Comparison of ENCODE assay signal across 8 cellular contexts in genomic region chr11:64242920-64243854, GRCh38. TPM values are rescaled to one million over a fixed set of nuclear protein-coding genes. Genes with fewer than 3 reads are reported as not detected.
DNase-seq lines count a peak whose midpoint lies in the region; ATAC-seq and TF ChIP-seq lines count a peak whose summit lies in the region.

No MANE protein-coding gene starts in this region.

- H3K27ac ChIP-seq in right atrium auricular region = peak overlapping the region; percentile 97 to 99
- H3K27ac ChIP-seq in uterus = peak overlapping the region in 1 of 2 donors; percentile 99

- H3K9me3 ChIP-seq in right atrium auricular region (no peaks in the 10 kb centered on the region), uterus (no peaks in the 10 kb centered on the region)

- TF ChIP-seq POLR2A in uterus (IDR thresholded peaks at IDR 0.05) = no peak

- H3K4me1 Mint-ChIP-seq in activated naive CD8-positive, alpha-beta T cell treated with anti-CD3 and anti-CD28 coated beads, Interleukin-2, amount 10 ng/mL, durations not matched to agents 7 days and 5 days = peaks cover 27% of the 10 kb centered on the region
- peaks cover 33% of the 10 kb centered on the region for H3K4me1 Mint-ChIP-seq in mesothelial cell of epicardium

- POLR2A ChIA-PET in activated naive CD8-positive, alpha-beta T cell treated with anti-CD3 and anti-CD28 coated beads, Interleukin-2, amount 10 ng/mL, durations not matched to agents 7 days and 5 days (lab: Charles Lee) = interaction anchor here (0.6 to 7.1 kb wide), 9 partner anchors 10 to 61 kb away, joined by 3 to 106 read pairs (median 13); partner anchors contain the start of genes ESRRA, FERMT3, NUDT22 and TRPT1

- H3K36me3 Mint-ChIP-seq in activated naive CD8-positive, alpha-beta T cell treated with anti-CD3 and anti-CD28 coated beads, Interleukin-2, amount 10 ng/mL, durations not matched to agents 7 days and 5 days = peaks cover 12% of the 10 kb centered on the region
- no peaks in the 10 kb centered on the region for H3K36me3 Mint-ChIP-seq in mesothelial cell of epicardium

- H3K4me3 ChIP-seq in right atrium auricular region (peak overlapping the region in 1 of 2 donors; percentile 85), uterus (no peak overlapping the region)

- H3K27ac Mint-ChIP-seq in activated naive CD8-positive, alpha-beta T cell treated with anti-CD3 and anti-CD28 coated beads, Interleukin-2, amount 10 ng/mL, durations not matched to agents 7 days and 5 days = peak overlapping the region; percentile 81
- peak overlapping the region; percentile 36 for H3K27ac Mint-ChIP-seq in mesothelial cell of epicardium

- ATAC-seq in left ventricle myocardium superior (no peak), GM18520 (IDR thresholded peaks at IDR 0.05; ENCODE audit: unreplicated experiment) (no peak)
- ATAC-seq in activated naive CD8-positive, alpha-beta T cell treated with anti-CD3 and anti-CD28 coated beads, Interleukin-2, amount 10 ng/mL, durations not matched to agents 7 days and 5 days (ENCODE audit: low read depth) = no peak

- H3K9me3 Mint-ChIP-seq in activated naive CD8-positive, alpha-beta T cell treated with anti-CD3 and anti-CD28 coated beads, Interleukin-2, amount 10 ng/mL, durations not matched to agents 7 days and 5 days = no peaks in the 10 kb centered on the region
- H3K9me3 Mint-ChIP-seq in mesothelial cell of epicardium = no peaks in the 10 kb centered on the region

- H3K36me3 ChIP-seq in right atrium auricular region (peaks cover 10% of the 10 kb centered on the region), uterus (no peaks in the 10 kb centered on the region)

- intact Hi-C loops in left ventricle myocardium superior (cut with micrococcal nuclease) = no loop called here
- intact Hi-C loops in uterus (cut with DNase I; ENCODE audit: low total_unique reads) = no loop called here

- DNase-seq in right atrium auricular region (ENCODE audit: low spot score) = no peak
- no peak for DNase-seq in left ventricle myocardium superior
- no peak for DNase-seq in activated naive CD8-positive, alpha-beta T cell treated with anti-CD3 and anti-CD28 coated beads, Interleukin-2, amount 10 ng/mL, durations not matched to agents 7 days and 5 days
- no peak for DNase-seq in mesothelial cell of epicardium (ENCODE audit: low spot score in 2 of 2, unreplicated experiment in 2 of 2)
- no peak for DNase-seq in hippocampal formation (lab: John Stamatoyannopoulos, UW)
- no peak for DNase-seq in NCI-H2196 (lab: John Stamatoyannopoulos, UW; ENCODE audit: unreplicated experiment)
- DNase-seq in uterus = no peak

- H3K27me3 ChIP-seq in right atrium auricular region = no peaks in the 10 kb centered on the region
- no peaks in the 10 kb centered on the region for H3K27me3 ChIP-seq in uterus

- no peak for TF ChIP-seq CTCF in right atrium auricular region (IDR thresholded peaks at IDR 0.05)
- TF ChIP-seq CTCF in mesothelial cell of epicardium (IDR thresholded peaks at IDR 0.05; ENCODE audit: unreplicated experiment) = no peak
- no peak for TF ChIP-seq CTCF in uterus (IDR thresholded peaks at IDR 0.05)

- H3K27me3 Mint-ChIP-seq in activated naive CD8-positive, alpha-beta T cell treated with anti-CD3 and anti-CD28 coated beads, Interleukin-2, amount 10 ng/mL, durations not matched to agents 7 days and 5 days = no peaks in the 10 kb centered on the region
- H3K27me3 Mint-ChIP-seq in mesothelial cell of epicardium (ENCODE audit: low read depth) = no peaks in the 10 kb centered on the region

- H3K4me3 Mint-ChIP-seq in activated naive CD8-positive, alpha-beta T cell treated with anti-CD3 and anti-CD28 coated beads, Interleukin-2, amount 10 ng/mL, durations not matched to agents 7 days and 5 days = peak overlapping the region; percentile 96
- peak overlapping the region; percentile 90 for H3K4me3 Mint-ChIP-seq in mesothelial cell of epicardium

- H3K4me1 ChIP-seq in right atrium auricular region (peaks cover 0 to 54% of the 10 kb centered on the region in 2 donors), uterus (peaks cover 0 to 14% of the 10 kb centered on the region in 2 donors)

RNA-seq across cellular contexts. Expression of gene FKBP2, which starts 2.3 kb away (rescaled TPM):
- total RNA-seq in right atrium auricular region (10 to 100 TPM; 59.1 to 83.4 TPM), left ventricle myocardium superior (50.0 TPM), mesothelial cell of epicardium (35.5 to 40.2 TPM (median 36.4 TPM) in 3 replicates), uterus (10 to 100 TPM; 22.3 to 74.0 (median 37.7) TPM)
- total RNA-seq in activated naive CD8-positive, alpha-beta T cell treated with anti-CD3 and anti-CD28 coated beads, Interleukin-2, amount 10 ng/mL, durations not matched to agents 7 days and 5 days = 10 to 100 TPM; 27.7 to 28.1 TPM

RNA-seq across cellular contexts. Expression of gene PPP1R14B, which starts 3.6 kb away (rescaled TPM):
- total RNA-seq in right atrium auricular region = 10 to 100 TPM; 76.4 to 99.2 TPM
- total RNA-seq in left ventricle myocardium superior = 132 TPM
- total RNA-seq in activated naive CD8-positive, alpha-beta T cell treated with anti-CD3 and anti-CD28 coated beads, Interleukin-2, amount 10 ng/mL, durations not matched to agents 7 days and 5 days = 100 to 1,000 TPM; 122 to 124 TPM
- total RNA-seq in mesothelial cell of epicardium = 119 to 131 TPM (median 124 TPM) in 3 replicates
- 10 to 100 TPM in 3 of 4 donors, 1 to 10 TPM in 1; 9.5 to 63.4 (median 28.3) TPM for total RNA-seq in uterus

RNA-seq across cellular contexts. Expression of gene PLCB3, which starts 8.1 kb away (rescaled TPM):
- 10 to 100 TPM in 1 of 2 donors, 1 to 10 TPM in 1; 7.5 to 15.5 TPM for total RNA-seq in right atrium auricular region
- total RNA-seq in left ventricle myocardium superior = 12.0 TPM
- 10 to 100 TPM; 18.6 to 18.9 TPM for total RNA-seq in activated naive CD8-positive, alpha-beta T cell treated with anti-CD3 and anti-CD28 coated beads, Interleukin-2, amount 10 ng/mL, durations not matched to agents 7 days and 5 days
- total RNA-seq in mesothelial cell of epicardium = 34.9 to 35.7 TPM (median 35.7 TPM) in 3 replicates
- 10 to 100 TPM in 3 of 4 donors, 1 to 10 TPM in 1; 10.0 to 39.5 (median 21.8) TPM for total RNA-seq in uterus

RNA-seq across cellular contexts. Expression of gene VEGFB, which starts 8.8 kb away (rescaled TPM):
- total RNA-seq in right atrium auricular region (100 to 1,000 TPM; 153 to 201 TPM), left ventricle myocardium superior (305 TPM), mesothelial cell of epicardium (83.2 to 90.1 TPM (median 85.8 TPM) in 3 replicates), uterus (100 to 1,000 TPM in 1 of 4 donors, 10 to 100 TPM in 3; 20.0 to 120 (median 26.0) TPM)
- total RNA-seq in activated naive CD8-positive, alpha-beta T cell treated with anti-CD3 and anti-CD28 coated beads, Interleukin-2, amount 10 ng/mL, durations not matched to agents 7 days and 5 days = 10 to 100 TPM; 93.4 to 98.8 TPM

RNA-seq across cellular contexts. Expression of gene DNAJC4, which starts 12.8 kb away (rescaled TPM):
- total RNA-seq in right atrium auricular region (10 to 100 TPM; 24.7 to 32.1 TPM), left ventricle myocardium superior (59.1 TPM), mesothelial cell of epicardium (43.6 to 49.4 TPM (median 45.0 TPM) in 3 replicates), uterus (10 to 100 TPM in 2 of 4 donors, 1 to 10 TPM in 1, not detected in 1; 7.9 to 28.6 (median 16.6) TPM)
- total RNA-seq in activated naive CD8-positive, alpha-beta T cell treated with anti-CD3 and anti-CD28 coated beads, Interleukin-2, amount 10 ng/mL, durations not matched to agents 7 days and 5 days = 10 to 100 TPM; 59.6 to 60.3 TPM
